In genomic region chr7:142349670-142350405, GRCh38 we compare ENCODE assay signal across 1 cellular context.
TF ChIP-seq lines count a peak whose summit lies in the region.

No MANE protein-coding gene starts in this region.

TF ChIP-seq in SK-N-SH treated with all-trans-retinoic acid at 6 μM for 48 hours, 23 proteins besides CTCF, POLR2A, EP300 and RAD21 (continued from another document):
- TF ChIP-seq TSHZ2 (CRISPR knock-in tag; IDR thresholded peaks at IDR 0.05) (no peak), ISL1 (CRISPR knock-in tag; IDR thresholded peaks at IDR 0.05) (no peak), SNAI2 (CRISPR knock-in tag; IDR thresholded peaks at IDR 0.05) (no peak)
